19 cellular contexts compared by ENCODE assay signal in genomic region chr11:1925373-1926155, GRCh38. TPM values are rescaled to one million over a fixed set of nuclear protein-coding genes. Genes with fewer than 3 reads are reported as not detected.
DNase-seq lines count a peak whose midpoint lies in the region; ATAC-seq and TF ChIP-seq lines count a peak whose summit lies in the region.
"Had no signal": no experiment of that assay in that cellular context is flagged by ENCODE, and none has a peak within 500 bp of the region (broad histone marks: within the 10 kb centered on the region; RNA-seq: fewer than 3 reads in every experiment).

No MANE protein-coding gene starts in this region.

- TF ChIP-seq POLR2A in heart left ventricle (IDR thresholded peaks at IDR 0.05): no peak

- WGBS in heart left ventricle, 4 donors: 91 to 92% (median 91%) methylated on average over 9 to 23 of the region's 23 CpGs

- no peak overlapping the region for H3K4me3 Mint-ChIP-seq in mesothelial cell of epicardium
- H3K4me3 Mint-ChIP-seq: CD4-positive, alpha-beta memory T cell had no signal

- no peaks in the 10 kb centered on the region for H3K9me3 Mint-ChIP-seq in mesothelial cell of epicardium
- H3K9me3 Mint-ChIP-seq: CD4-positive, alpha-beta memory T cell had no signal

- H3K9me3 ChIP-seq in heart left ventricle (no peaks in the 10 kb centered on the region), RWPE2 (ENCODE audit: severe bottlenecking) (no peaks in the 10 kb centered on the region), skeletal muscle tissue (ENCODE audit: control insufficient read depth in 3 of 3, low read length in 3 of 3) (no peaks in the 10 kb centered on the region)
- H3K9me3 ChIP-seq: HAP-1, MG63 had no signal

- H3K4me1 Mint-ChIP-seq in mesothelial cell of epicardium: peaks cover 43% of the 10 kb centered on the region

- peaks cover 4 to 74% (median 39%) of the 10 kb centered on the region in 12 donors for H3K4me1 ChIP-seq in heart left ventricle
- peaks cover 13% of the 10 kb centered on the region for H3K4me1 ChIP-seq in RWPE2 (ENCODE audit: insufficient read depth, poor library complexity, severe bottlenecking)
- H3K4me1 ChIP-seq in skeletal muscle tissue (ENCODE audit: control insufficient read depth in 3 of 3, insufficient read depth in 3 of 3, low read length in 3 of 3): peaks cover 75 to 92% (median 86%) of the 10 kb centered on the region in 3 donors
- H3K4me1 ChIP-seq: HAP-1 had no signal

- no peaks in the 10 kb centered on the region for H3K36me3 Mint-ChIP-seq in mesothelial cell of epicardium
- H3K36me3 Mint-ChIP-seq: CD4-positive, alpha-beta memory T cell had no signal

- no peak for TF ChIP-seq CTCF in heart left ventricle (IDR thresholded peaks at IDR 0.05)
- no peak for TF ChIP-seq CTCF in RWPE2 (IDR thresholded peaks at IDR 0.05; ENCODE audit: poor library complexity, severe bottlenecking)
- TF ChIP-seq CTCF in mesothelial cell of epicardium (IDR thresholded peaks at IDR 0.05; ENCODE audit: unreplicated experiment): no peak

- DNase-seq in heart left ventricle: peak in 1 of 5 donors; percentile 48
- DNase-seq in left cardiac atrium: no peak
- DNase-seq in RWPE2 (ENCODE audit: low spot score): peak; percentile 47
- no peak for DNase-seq in mesothelial cell of epicardium (ENCODE audit: low spot score in 2 of 2, unreplicated experiment in 2 of 2)
- no peak for DNase-seq in DMS79 treated with DMSO at 0.1 percent for 48 hours (lab: John Stamatoyannopoulos, UW)
- DNase-seq in anterior cingulate cortex (lab: John Stamatoyannopoulos, UW): no peak
- DNase-seq in central memory CD4-positive, alpha-beta T cell: no peak
- DNase-seq: Kasumi-1, MG63, NCI-H1048, NCI-H1436, NCI-H1930, NCI-H226, NCI-H524, NCI-H82 had no signal

- intact Hi-C loops in heart left ventricle (cut with DNase I) (loop anchor here in 2 of 10 donors (5.0 to 10.0 kb wide), 3 partner anchors 43 to 231 kb away; partner anchors contain the start of gene KRTAP5-6 (in 1 of the 2)), left cardiac atrium (cut with DNase I) (no loop called here)

- peak overlapping the region in 2 of 3 donors; percentile 33 to 38 for H3K9ac ChIP-seq in skeletal muscle tissue (ENCODE audit: low read depth in 1 of 3, low read length in 3 of 3)

- H3K27ac ChIP-seq in heart left ventricle (peak overlapping the region in 10 of 12 donors; percentile 65 to 91 (median 73)), RWPE2 (ENCODE audit: poor library complexity, severe bottlenecking) (no peak overlapping the region), skeletal muscle tissue (ENCODE audit: low read depth, low read length) (peak overlapping the region; percentile 95)

- H3K27me3 Mint-ChIP-seq in mesothelial cell of epicardium (ENCODE audit: low read depth): no peaks in the 10 kb centered on the region

- H3K27ac Mint-ChIP-seq in mesothelial cell of epicardium: peak overlapping the region; percentile 47
- H3K27ac Mint-ChIP-seq: CD4-positive, alpha-beta memory T cell had no signal

- H3K27me3 ChIP-seq in heart left ventricle: no peaks in the 10 kb centered on the region
- no peaks in the 10 kb centered on the region for H3K27me3 ChIP-seq in RWPE2 (ENCODE audit: insufficient read depth, poor library complexity, severe bottlenecking)
- no peaks in the 10 kb centered on the region for H3K27me3 ChIP-seq in skeletal muscle tissue (ENCODE audit: control insufficient read depth in 3 of 3, insufficient read depth in 3 of 3, low read length in 3 of 3)
- H3K27me3 ChIP-seq: MG63 had no signal

- H3K36me3 ChIP-seq in heart left ventricle (no peaks in the 10 kb centered on the region), RWPE2 (ENCODE audit: low read depth) (no peaks in the 10 kb centered on the region), skeletal muscle tissue (ENCODE audit: control insufficient read depth in 3 of 3, insufficient read depth in 3 of 3, low read length in 3 of 3) (peaks cover 11 to 32% (median 30%) of the 10 kb centered on the region in 3 donors)
- H3K36me3 ChIP-seq: HAP-1, MG63 had no signal

- no peak overlapping the region for H3K4me3 ChIP-seq in heart left ventricle
- no peak overlapping the region for H3K4me3 ChIP-seq in RWPE2 (ENCODE audit: severe bottlenecking)
- H3K4me3 ChIP-seq in skeletal muscle tissue (ENCODE audit: low read length in 3 of 3): peak overlapping the region in 1 of 3 donors; percentile 43
- H3K4me3 ChIP-seq: HAP-1, MG63 had no signal

- ATAC-seq in heart left ventricle (no peak), left cardiac atrium (no peak), RWPE2 (ENCODE audit: low read depth) (no peak)

RNA-seq across cellular contexts. Expression of gene TNNT3, which starts 6.1 kb away (rescaled TPM):
- total RNA-seq in heart left ventricle: 10 to 100 TPM; 17.1 to 84.5 (median 49.0) TPM
- polyA plus RNA-seq in heart left ventricle: 10 to 100 TPM; 40.8 to 45.5 TPM
- 10 to 100 TPM; 11.7 to 28.5 TPM for total RNA-seq in left cardiac atrium
- total RNA-seq in mesothelial cell of epicardium: 15.2 to 19.0 TPM (median 18.0 TPM) in 3 replicates
- total RNA-seq in skeletal muscle tissue: 4,042 TPM
- polyA plus RNA-seq: BJ; CD4-positive, alpha-beta memory T cell had no signal

RNA-seq across cellular contexts. Expression of gene MRPL23, which starts 21.6 kb away (rescaled TPM):
- total RNA-seq in heart left ventricle (100 to 1,000 TPM in 2 of 9 donors, 10 to 100 TPM in 7; 44.0 to 183 (median 76.1) TPM), left cardiac atrium (10 to 100 TPM; 42.8 to 77.1 TPM), mesothelial cell of epicardium (37.7 to 40.3 TPM (median 39.4 TPM) in 3 replicates), skeletal muscle tissue (12.0 TPM)
- polyA plus RNA-seq in heart left ventricle: 100 to 1,000 TPM; 141 to 183 TPM

RNA-seq across cellular contexts. Expression of gene PRR33, which starts 33.9 kb away (rescaled TPM):
- total RNA-seq in heart left ventricle (1 to 10 TPM in 8 of 9 donors, under 1 TPM in 1; 0.81 to 5.1 (median 2.4) TPM), left cardiac atrium (under 1 TPM; 0.10 to 0.50 TPM), mesothelial cell of epicardium (not detected in 3 replicates), skeletal muscle tissue (1.0 TPM)
- polyA plus RNA-seq in heart left ventricle: 1 to 10 TPM in 1 of 2 donors, under 1 TPM in 1; 0.08 to 4.6 TPM
- total RNA-seq: CD4-positive, alpha-beta memory T cell had no signal
- polyA plus RNA-seq: BJ had no signal

Comparison
In these comparisons a context has a peak if more than half of its experiments do, and no peak if none do; other contexts are left out.
1. RNA of gene TNNT3, which starts 6.1 kb away (total RNA-seq): 4,042 TPM in skeletal muscle tissue (single experiment); 17.1 to 84.5 TPM in heart left ventricle, 11.7 to 28.5 TPM in left cardiac atrium and 15.2 to 19.0 TPM in mesothelial cell of epicardium; every median in the first group is over 10 times any median in the second.